Comparison of ENCODE assay signal across 1 cellular context in genomic region chr10:112280205-112280921, GRCh38.
TF ChIP-seq lines count a peak whose summit lies in the region.

No MANE protein-coding gene starts in this region.

TF ChIP-seq in HepG2, 621 proteins besides CTCF, POLR2A, EP300 and RAD21 (continued from another document and continues in another):
- TF ChIP-seq ZBTB33 (CRISPR knock-in tag; IDR thresholded peaks at IDR 0.05) (no peak), TIGD3 (CRISPR knock-in tag; IDR thresholded peaks at IDR 0.05; ENCODE audit: borderline replicate concordance) (no peak), NFYC (CRISPR knock-in tag; IDR thresholded peaks at IDR 0.05) (no peak), ZNF337 (CRISPR knock-in tag; IDR thresholded peaks at IDR 0.05; ENCODE audit: borderline replicate concordance, low read depth) (no peak), ZNF577 (CRISPR knock-in tag; IDR thresholded peaks at IDR 0.05; ENCODE audit: borderline replicate concordance, low read depth) (no peak), ZNF616 (CRISPR knock-in tag; IDR thresholded peaks at IDR 0.05; ENCODE audit: low read depth) (no peak), ZFP36 (IDR thresholded peaks at IDR 0.05; ENCODE audit: borderline replicate concordance, low read depth, low read length, partially characterized antibody) (no peak), KMT2B (CRISPR knock-in tag; IDR thresholded peaks at IDR 0.05) (peak; percentile 17; the same call in 1 of the 2 replicates), TOE1 (CRISPR knock-in tag; IDR thresholded peaks at IDR 0.05) (no peak), ZNF430 (CRISPR knock-in tag; IDR thresholded peaks at IDR 0.05) (no peak), ZNF367 (CRISPR knock-in tag; IDR thresholded peaks at IDR 0.05; ENCODE audit: borderline replicate concordance) (no peak), TFE3 (CRISPR knock-in tag; IDR thresholded peaks at IDR 0.05) (no peak), ZNF615 (CRISPR knock-in tag; IDR thresholded peaks at IDR 0.05; ENCODE audit: borderline replicate concordance) (no peak), IKZF4 (CRISPR knock-in tag; IDR thresholded peaks at IDR 0.05; ENCODE audit: borderline replicate concordance, low read depth, not compliant biosample characterization) (no peak), RBFOX2 (IDR thresholded peaks at IDR 0.05; ENCODE audit: low read depth, low read length) (no peak), ZNF598 (CRISPR knock-in tag; IDR thresholded peaks at IDR 0.05; ENCODE audit: borderline replicate concordance) (no peak), PCBP2 (optimal IDR thresholded peaks at IDR 0.05; ENCODE audit: low read depth, low read length, poor library complexity, severe bottlenecking) (no peak), SIN3A (IDR thresholded peaks at IDR 0.05; ENCODE audit: borderline replicate concordance, low read depth, low read length) (no peak), ZFAT (CRISPR knock-in tag; conservative IDR thresholded peaks at IDR 0.05) (no peak), ZNF841 (CRISPR knock-in tag; IDR thresholded peaks at IDR 0.05; ENCODE audit: borderline replicate concordance) (no peak), ZNF567 (CRISPR knock-in tag; IDR thresholded peaks at IDR 0.05; ENCODE audit: borderline replicate concordance) (no peak), AFF4 (CRISPR knock-in tag; IDR thresholded peaks at IDR 0.05) (no peak), ZBED4 (CRISPR knock-in tag; IDR thresholded peaks at IDR 0.05; ENCODE audit: borderline replicate concordance) (0 out of 2 replicates have a peak, but pooled peaks have one; percentile 17), NBN (conservative IDR thresholded peaks at IDR 0.05) (no peak), KMT2A (CRISPR knock-in tag; IDR thresholded peaks at IDR 0.05) (no peak), MYNN (CRISPR knock-in tag; IDR thresholded peaks at IDR 0.05; ENCODE audit: low read depth) (no peak), SUZ12 (IDR thresholded peaks at IDR 0.05; ENCODE audit: low read depth, low read length) (no peak), ZNF788 (CRISPR knock-in tag; IDR thresholded peaks at IDR 0.05; ENCODE audit: borderline replicate concordance) (no peak), NPAS2 (CRISPR knock-in tag; IDR thresholded peaks at IDR 0.05; ENCODE audit: borderline replicate concordance) (no peak), SRSF4 (IDR thresholded peaks at IDR 0.05; ENCODE audit: low read depth, low read length, poor library complexity, severe bottlenecking) (no peak), ZNF678 (CRISPR knock-in tag; IDR thresholded peaks at IDR 0.05) (no peak), BATF2 (CRISPR knock-in tag; IDR thresholded peaks at IDR 0.05) (no peak), NFIC (IDR thresholded peaks at IDR 0.05; ENCODE audit: low read length) (no peak), PHF21A (CRISPR knock-in tag; IDR thresholded peaks at IDR 0.05) (peak; percentile 71), ZSCAN30 (CRISPR knock-in tag; IDR thresholded peaks at IDR 0.05) (0 out of 2 replicates have a peak, but pooled peaks have one; percentile 39), SNAPC2 (CRISPR knock-in tag; IDR thresholded peaks at IDR 0.05) (0 out of 2 replicates have a peak, but pooled peaks have one; percentile 41), HBP1 (CRISPR knock-in tag; IDR thresholded peaks at IDR 0.05; ENCODE audit: low read depth) (no peak), U2AF2 (IDR thresholded peaks at IDR 0.05; ENCODE audit: low read depth, low read length) (no peak), HNF1B (CRISPR knock-in tag; IDR thresholded peaks at IDR 0.05) (no peak), KLF13 (CRISPR knock-in tag; IDR thresholded peaks at IDR 0.05) (no peak), AGO1 (IDR thresholded peaks at IDR 0.05; ENCODE audit: low read depth, low read length, poor library complexity, severe bottlenecking) (no peak), CAMTA2 (CRISPR knock-in tag; IDR thresholded peaks at IDR 0.05; ENCODE audit: borderline replicate concordance) (no peak), SIX1 (CRISPR knock-in tag; IDR thresholded peaks at IDR 0.05; ENCODE audit: borderline replicate concordance) (peak; percentile 67; the same call in 1 of the 2 replicates), ZNF709 (CRISPR knock-in tag; IDR thresholded peaks at IDR 0.05) (no peak)
